Comparison of ENCODE assay signal across 8 cellular contexts in genomic region chr21:15058718-15059316, GRCh38. TPM values are rescaled to one million over a fixed set of nuclear protein-coding genes. Genes with fewer than 3 reads are reported as not detected.
DNase-seq lines count a peak whose midpoint lies in the region; ATAC-seq and TF ChIP-seq lines count a peak whose summit lies in the region.

No MANE protein-coding gene starts in this region.

- H3K4me3 ChIP-seq in LNCaP clone FGC (ENCODE audit: low read depth, low read length) = peak overlapping the region; percentile 32

- H3K9me3 Mint-ChIP-seq in effector memory CD8-positive, alpha-beta T cell = no peaks in the 10 kb centered on the region

- DNase-seq in LNCaP clone FGC (ENCODE audit: low read depth) (no peak), renal cortical epithelial cell (ENCODE audit: low read depth) (peak; percentile 92), superior temporal gyrus (ENCODE audit: extremely low spot score) (no peak), retina (no peak), NCI-H187 treated with DMSO at 0.1 percent for 48 hours (lab: John Stamatoyannopoulos, UW) (no peak), DMS153 treated with DMSO at 0.1 percent for 48 hours (lab: John Stamatoyannopoulos, UW; ENCODE audit: unreplicated experiment) (no peak)
- no peak for DNase-seq in effector memory CD8-positive, alpha-beta T cell

- H3K27ac Mint-ChIP-seq in effector memory CD8-positive, alpha-beta T cell = peak overlapping the region in 1 of 2 donors; percentile 13

- H3K36me3 Mint-ChIP-seq in effector memory CD8-positive, alpha-beta T cell (ENCODE audit: insufficient read depth) = peaks cover 6% of the 10 kb centered on the region

- TF ChIP-seq CTCF in LNCaP clone FGC (IDR thresholded peaks at IDR 0.05; ENCODE audit: control insufficient read depth, extremely low read depth, insufficient read depth) = no peak

- H3K4me1 Mint-ChIP-seq in effector memory CD8-positive, alpha-beta T cell (ENCODE audit: low read depth in 2 of 2) = peaks cover 43 to 52% of the 10 kb centered on the region in 2 donors

- H3K4me3 Mint-ChIP-seq in effector memory CD8-positive, alpha-beta T cell = peak overlapping the region; percentile 1 to 42

- peak; percentile 32 for ATAC-seq in GM18868 (IDR thresholded peaks at IDR 0.05; ENCODE audit: unreplicated experiment)
- no peak for ATAC-seq in effector memory CD8-positive, alpha-beta T cell (replicated peaks)

- peaks cover 0 to 8% of the 10 kb centered on the region in 2 donors for H3K27me3 Mint-ChIP-seq in effector memory CD8-positive, alpha-beta T cell

RNA-seq across cellular contexts. Expression of gene NRIP1, which starts 6.0 kb away (rescaled TPM):
- total RNA-seq in renal cortical epithelial cell = 84.6 and 103 TPM in 2 replicates
